13 cellular contexts compared by ENCODE assay signal in genomic region chr18:9595197-9595596, GRCh38. TPM values are rescaled to one million over a fixed set of nuclear protein-coding genes. Genes with fewer than 3 reads are reported as not detected.
A peak's percentile ranks its signal among the peaks of the same experiment; 100 is the strongest.
DNase-seq lines count a peak whose midpoint lies in the region; ATAC-seq and TF ChIP-seq lines count a peak whose summit lies in the region.
"Had no signal": no experiment of that assay in that cellular context is flagged by ENCODE, and none has a peak within 500 bp of the region (broad histone marks: within the 10 kb centered on the region; RNA-seq: fewer than 3 reads in every experiment).

No MANE protein-coding gene starts in this region.

- H3K27me3 ChIP-seq in smooth muscle cell (ENCODE audit: low read depth): no peaks in the 10 kb centered on the region

- H4K20me1 ChIP-seq in smooth muscle cell (ENCODE audit: low read depth): peaks cover 80% of the 10 kb centered on the region

- H3K4me3 ChIP-seq in smooth muscle cell: peak overlapping the region; percentile 6

- H3K27ac ChIP-seq in epithelial cell of prostate (peak overlapping the region; percentile 75), smooth muscle cell (ENCODE audit: low read depth) (peak overlapping the region; percentile 61)
- H3K27ac ChIP-seq: HL-60, VCaP had no signal

- H3K27ac Mint-ChIP-seq in activated CD8-positive, alpha-beta memory T cell treated with anti-CD3 and anti-CD28 coated beads, Interleukin-2, amount 10 ng/mL, durations not matched to agents 7 days and 5 days: no peak overlapping the region

- ATAC-seq in GM21529 (IDR thresholded peaks at IDR 0.05; ENCODE audit: unreplicated experiment) (peak; percentile 19), HG03575 (IDR thresholded peaks at IDR 0.05; ENCODE audit: extremely low read depth, insufficient number of reproducible peaks, low FRiP score, unreplicated experiment) (peak; percentile 7)
- ATAC-seq in activated CD8-positive, alpha-beta memory T cell treated with anti-CD3 and anti-CD28 coated beads, Interleukin-2, amount 10 ng/mL, durations not matched to agents 7 days and 5 days: no peak

- H3K79me2 ChIP-seq in smooth muscle cell (ENCODE audit: low read depth): peaks cover 99% of the 10 kb centered on the region

- H2AFZ ChIP-seq in smooth muscle cell (ENCODE audit: low read depth): no peak overlapping the region

- no peak for TF ChIP-seq CTCF in smooth muscle cell (IDR thresholded peaks at IDR 0.05; ENCODE audit: borderline replicate concordance, insufficient read depth, poor library complexity, severe bottlenecking)

- no peak for DNase-seq in epithelial cell of prostate (ENCODE audit: low read depth, low spot score)
- no peak for DNase-seq in smooth muscle cell (lab: John Stamatoyannopoulos, UW; ENCODE audit: unreplicated experiment)
- no peak for DNase-seq in activated CD8-positive, alpha-beta memory T cell treated with anti-CD3 and anti-CD28 coated beads, Interleukin-2, amount 10 ng/mL, durations not matched to agents 7 days and 5 days
- DNase-seq in AG08395 (ENCODE audit: low spot score): no peak
- DNase-seq in NCI-H446 treated with DMSO at 0.1 percent for 48 hours (lab: John Stamatoyannopoulos, UW): no peak
- no peak for DNase-seq in pons (ENCODE audit: low spot score)
- DNase-seq: activated naive CD4-positive, alpha-beta T cell treated with anti-CD3 and anti-CD28 coated beads, Interleukin-2, amount 50 U/mL, for 16 hours; GF-D8; kidney had no signal

- H3K4me2 ChIP-seq in smooth muscle cell: peak overlapping the region; percentile 13

- CTCF ChIA-PET in activated CD8-positive, alpha-beta memory T cell treated with anti-CD3 and anti-CD28 coated beads, Interleukin-2, amount 10 ng/mL, durations not matched to agents 7 days and 5 days (lab: Charles Lee): no interaction called here

- H3K36me3 Mint-ChIP-seq in activated CD8-positive, alpha-beta memory T cell treated with anti-CD3 and anti-CD28 coated beads, Interleukin-2, amount 10 ng/mL, durations not matched to agents 7 days and 5 days: peaks cover 34% of the 10 kb centered on the region

- no peak overlapping the region for H3K9ac ChIP-seq in smooth muscle cell (ENCODE audit: low read depth)

- peaks cover 8% of the 10 kb centered on the region for H3K9me3 Mint-ChIP-seq in activated CD8-positive, alpha-beta memory T cell treated with anti-CD3 and anti-CD28 coated beads, Interleukin-2, amount 10 ng/mL, durations not matched to agents 7 days and 5 days (ENCODE audit: low read depth)

- no peaks in the 10 kb centered on the region for H3K4me1 ChIP-seq in smooth muscle cell (ENCODE audit: low read depth)

- H3F3A ChIP-seq in smooth muscle cell (ENCODE audit: low read depth): no peaks in the 10 kb centered on the region

- no peaks in the 10 kb centered on the region for H3K27me3 Mint-ChIP-seq in activated CD8-positive, alpha-beta memory T cell treated with anti-CD3 and anti-CD28 coated beads, Interleukin-2, amount 10 ng/mL, durations not matched to agents 7 days and 5 days

- peaks cover 4% of the 10 kb centered on the region for H3K36me3 ChIP-seq in smooth muscle cell (ENCODE audit: low read depth)

- peaks cover 15% of the 10 kb centered on the region for H3K4me1 Mint-ChIP-seq in activated CD8-positive, alpha-beta memory T cell treated with anti-CD3 and anti-CD28 coated beads, Interleukin-2, amount 10 ng/mL, durations not matched to agents 7 days and 5 days

- no peak overlapping the region for H3K4me3 Mint-ChIP-seq in activated CD8-positive, alpha-beta memory T cell treated with anti-CD3 and anti-CD28 coated beads, Interleukin-2, amount 10 ng/mL, durations not matched to agents 7 days and 5 days

- H3K9me3 ChIP-seq in smooth muscle cell (replicated peaks; ENCODE audit: low read depth): no peaks in the 10 kb centered on the region

RNA-seq across cellular contexts. Expression of gene PPP4R1, which starts 19.2 kb away (rescaled TPM):
- 78.4 and 89.7 TPM in 2 replicates for total RNA-seq in smooth muscle cell
- polyA plus RNA-seq in smooth muscle cell: 25.9 and 27.5 TPM in 2 replicates
- 10 to 100 TPM; 28.4 to 30.3 TPM for total RNA-seq in activated CD8-positive, alpha-beta memory T cell treated with anti-CD3 and anti-CD28 coated beads, Interleukin-2, amount 10 ng/mL, durations not matched to agents 7 days and 5 days
